ENCODE assay signal across 8 cellular contexts in genomic region chr14:72926292-72927028, GRCh38. TPM values are rescaled to one million over a fixed set of nuclear protein-coding genes. Genes with fewer than 3 reads are reported as not detected.
DNase-seq lines count a peak whose midpoint lies in the region; ATAC-seq and TF ChIP-seq lines count a peak whose summit lies in the region.

Gene DCAF4 (plus strand): TSS chr14:72926464. CDS start chr14:72937979, 11,515 bp downstream.

- peaks cover 10% of the 10 kb centered on the region for H3K4me1 ChIP-seq in lower lobe of right lung

- H3K36me3 Mint-ChIP-seq in activated CD8-positive, alpha-beta T cell treated with anti-CD3 and anti-CD28 coated beads, Interleukin-2, amount 10 ng/mL, durations not matched to agents 7 days and 5 days (ENCODE audit: low read depth): peaks cover 5% of the 10 kb centered on the region

- peak within 1 kb of the TSS; percentile 96 for H3K27ac Mint-ChIP-seq in activated CD8-positive, alpha-beta T cell treated with anti-CD3 and anti-CD28 coated beads, Interleukin-2, amount 10 ng/mL, durations not matched to agents 7 days and 5 days

- POLR2A ChIA-PET in activated CD8-positive, alpha-beta T cell treated with anti-CD3 and anti-CD28 coated beads, Interleukin-2, amount 10 ng/mL, durations not matched to agents 7 days and 5 days (lab: Charles Lee): interaction anchor here (1.8 kb wide), 1 partner anchor 132 kb away, joined by 6 read pairs; the partner anchor contains the start of gene RBM25

- H3K4me3 ChIP-seq in lower lobe of right lung: peak within 1 kb of the TSS; percentile 96

- no peaks in the 10 kb centered on the region for H3K36me3 ChIP-seq in lower lobe of right lung

- H3K27me3 ChIP-seq in lower lobe of right lung (ENCODE audit: low read depth): no peaks in the 10 kb centered on the region

- TF ChIP-seq CTCF in GM20000 (IDR thresholded peaks at IDR 0.05; ENCODE audit: extremely low read depth, missing control alignments): no peak
- no peak for TF ChIP-seq CTCF in lower lobe of right lung (IDR thresholded peaks at IDR 0.05)

- H3K27me3 Mint-ChIP-seq in activated CD8-positive, alpha-beta T cell treated with anti-CD3 and anti-CD28 coated beads, Interleukin-2, amount 10 ng/mL, durations not matched to agents 7 days and 5 days (ENCODE audit: low read depth): peaks cover 16% of the 10 kb centered on the region

- DNase-seq in CMK (ENCODE audit: low read depth) (peak; percentile 91), GM20000 (ENCODE audit: low spot score) (peak; percentile 99), HS-5 (ENCODE audit: low read depth) (peak; percentile 92), NK-92 (lab: John Stamatoyannopoulos, UW; ENCODE audit: unreplicated experiment) (peak; percentile 64), lower lobe of right lung (peak; percentile 98)
- peak; percentile 97 for DNase-seq in activated CD8-positive, alpha-beta T cell treated with anti-CD3 and anti-CD28 coated beads, Interleukin-2, amount 10 ng/mL, durations not matched to agents 7 days and 5 days
- peak; percentile 90 for DNase-seq in effector CD4-positive, alpha-beta T cell
- DNase-seq in stimulated activated CD4-positive, alpha-beta T cell treated with anti-CD3 and anti-CD28 coated beads, TNF-alpha, amount 100 ng/mL, for 4 hours (ENCODE audit: low read depth in 3 of 3): peak; percentile 55 to 91 (median 91)

- peak within 1 kb of the TSS; percentile 85 for H3K27ac ChIP-seq in lower lobe of right lung

- peak within 1 kb of the TSS; percentile 90 for H3K4me3 Mint-ChIP-seq in activated CD8-positive, alpha-beta T cell treated with anti-CD3 and anti-CD28 coated beads, Interleukin-2, amount 10 ng/mL, durations not matched to agents 7 days and 5 days

- CTCF ChIA-PET in activated CD8-positive, alpha-beta T cell treated with anti-CD3 and anti-CD28 coated beads, Interleukin-2, amount 10 ng/mL, durations not matched to agents 7 days and 5 days (lab: Charles Lee): interaction anchor here (1.6 to 2.4 kb wide), 4 partner anchors 21 to 412 kb away, joined by 5 to 10 read pairs (median 6); no protein-coding TSS in a partner anchor

- intact Hi-C loops in lower lobe of right lung (cut with DNase I): no loop called here

- H3K4me1 Mint-ChIP-seq in activated CD8-positive, alpha-beta T cell treated with anti-CD3 and anti-CD28 coated beads, Interleukin-2, amount 10 ng/mL, durations not matched to agents 7 days and 5 days (ENCODE audit: low read depth): peaks cover 18% of the 10 kb centered on the region

- no peaks in the 10 kb centered on the region for H3K9me3 Mint-ChIP-seq in activated CD8-positive, alpha-beta T cell treated with anti-CD3 and anti-CD28 coated beads, Interleukin-2, amount 10 ng/mL, durations not matched to agents 7 days and 5 days (ENCODE audit: insufficient read depth)

- ATAC-seq in activated CD8-positive, alpha-beta T cell treated with anti-CD3 and anti-CD28 coated beads, Interleukin-2, amount 10 ng/mL, durations not matched to agents 7 days and 5 days: peak; percentile 97
- peak; percentile 98 for ATAC-seq in lower lobe of right lung

- no peaks in the 10 kb centered on the region for H3K9me3 ChIP-seq in lower lobe of right lung

RNA-seq across cellular contexts. Expression of gene DCAF4, which starts in this region (rescaled TPM):
- total RNA-seq in activated CD8-positive, alpha-beta T cell treated with anti-CD3 and anti-CD28 coated beads, Interleukin-2, amount 10 ng/mL, durations not matched to agents 7 days and 5 days: 10 to 100 TPM; 17.5 to 18.1 TPM
- 19.5 TPM for total RNA-seq in lower lobe of right lung

Comparison
In these comparisons a context has a peak if more than half of its experiments do, and no peak if none do; other contexts are left out.
1. Peak in every context shown above with its lines: DNase-seq, ATAC-seq, H3K4me3 ChIP-seq and H3K27ac ChIP-seq.